ENCODE assay signal across 8 cellular contexts in genomic region chr10:8404721-8405120, GRCh38.
DNase-seq lines count a peak whose midpoint lies in the region; ATAC-seq and TF ChIP-seq lines count a peak whose summit lies in the region.

No MANE protein-coding gene starts in this region.

- peak; percentile 71 for ATAC-seq in GM21360 (IDR thresholded peaks at IDR 0.05; ENCODE audit: unreplicated experiment)
- peak; percentile 86 for ATAC-seq in HG03469 (IDR thresholded peaks at IDR 0.05; ENCODE audit: unreplicated experiment)

- H3K4me1 Mint-ChIP-seq in Calu3 (ENCODE audit: low read depth, unreplicated experiment): peaks cover 16% of the 10 kb centered on the region
- peaks cover 55% of the 10 kb centered on the region for H3K4me1 Mint-ChIP-seq in activated naive CD8-positive, alpha-beta T cell treated with anti-CD3 and anti-CD28 coated beads for 36 hours

- no peaks in the 10 kb centered on the region for H3K36me3 Mint-ChIP-seq in Calu3 (ENCODE audit: insufficient read depth, unreplicated experiment)
- H3K36me3 Mint-ChIP-seq in activated naive CD8-positive, alpha-beta T cell treated with anti-CD3 and anti-CD28 coated beads for 36 hours: no peaks in the 10 kb centered on the region

- no peaks in the 10 kb centered on the region for H3K9me3 Mint-ChIP-seq in Calu3 (ENCODE audit: low read depth, unreplicated experiment)
- H3K9me3 Mint-ChIP-seq in activated naive CD8-positive, alpha-beta T cell treated with anti-CD3 and anti-CD28 coated beads for 36 hours: no peaks in the 10 kb centered on the region

- H3K4me3 Mint-ChIP-seq in Calu3 (ENCODE audit: low read depth, unreplicated experiment): peak overlapping the region; percentile 43
- H3K4me3 Mint-ChIP-seq in activated naive CD8-positive, alpha-beta T cell treated with anti-CD3 and anti-CD28 coated beads for 36 hours: peak overlapping the region; percentile 61

- intact Hi-C loops in Calu3 (cut with micrococcal nuclease; ENCODE audit: unreplicated experiment): loop anchor here (1.0 kb wide), 1 partner anchor 38 kb away; no protein-coding TSS in a partner anchor

- no peak for TF ChIP-seq CTCF in Calu3 (IDR thresholded peaks at IDR 0.05; ENCODE audit: unreplicated experiment)

- H3K27me3 Mint-ChIP-seq in Calu3 (ENCODE audit: unreplicated experiment): no peaks in the 10 kb centered on the region
- no peaks in the 10 kb centered on the region for H3K27me3 Mint-ChIP-seq in activated naive CD8-positive, alpha-beta T cell treated with anti-CD3 and anti-CD28 coated beads for 36 hours

- CTCF ChIA-PET in Calu3 (lab: Charles Lee): no interaction called here

- DNase-seq in Calu3 (peak; percentile 26), NCI-H748 (lab: John Stamatoyannopoulos, UW; ENCODE audit: unreplicated experiment) (no peak), NCI-H510A (lab: John Stamatoyannopoulos, UW) (no peak), HK-2 (ENCODE audit: unreplicated experiment) (no peak), NCI-H446 treated with DMSO at 0.1 percent for 48 hours (lab: John Stamatoyannopoulos, UW) (no peak)
- DNase-seq in activated naive CD8-positive, alpha-beta T cell treated with anti-CD3 and anti-CD28 coated beads for 36 hours: peak; percentile 30

- H3K27ac Mint-ChIP-seq in Calu3 (ENCODE audit: unreplicated experiment): peak overlapping the region; percentile 80
- peak overlapping the region; percentile 85 for H3K27ac Mint-ChIP-seq in activated naive CD8-positive, alpha-beta T cell treated with anti-CD3 and anti-CD28 coated beads for 36 hours

- no TSS peak for BruUV-seq in Calu3 (replicated peaks; lab: Mats Ljungman, UMichigan)

Comparison
In these comparisons a context has a peak if more than half of its experiments do, and no peak if none do; other contexts are left out.
1. DNase-seq: peak in Calu3 (single experiment) and activated naive CD8-positive, alpha-beta T cell treated with anti-CD3 and anti-CD28 coated beads for 36 hours (single experiment); none in NCI-H748 (single experiment), NCI-H510A (single experiment), HK-2 (single experiment) and NCI-H446 treated with DMSO at 0.1 percent for 48 hours (single experiment).